ENCODE assay signal across 31 cellular contexts in the genomic region with DNA sequence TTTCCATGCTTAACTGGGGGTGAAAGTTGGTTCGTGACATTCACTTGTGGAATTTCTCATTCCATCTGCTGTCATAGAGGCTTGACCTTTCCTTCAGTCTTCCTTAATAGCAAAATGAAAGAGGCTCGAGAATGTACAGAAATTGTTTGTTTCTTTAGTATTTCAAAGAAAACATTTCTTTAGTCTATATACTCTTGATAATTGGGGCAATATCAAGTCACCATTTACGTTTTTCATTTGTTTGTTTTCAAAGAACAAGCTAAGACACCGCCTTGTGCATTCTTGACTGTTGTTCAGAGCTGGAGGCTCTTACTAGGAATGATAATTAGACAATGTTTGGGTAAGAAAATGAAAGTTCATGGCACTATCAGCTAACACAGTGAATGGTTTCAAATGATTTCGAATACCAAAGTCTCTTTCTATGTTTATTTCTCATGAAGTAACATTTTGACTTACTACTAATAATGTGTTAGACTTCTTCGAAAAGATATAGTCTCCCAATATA.
"Had no signal": no experiment of that assay in that cellular context is flagged by ENCODE, and none has a peak within 500 bp of the region (broad histone marks: within the 10 kb centered on the region; RNA-seq: fewer than 3 reads in every experiment).

No MANE protein-coding gene starts in this region.

- DNase-seq: activated B cell treated with CpG ODN at 0.5 μM for 24 hours; activated CD4-positive, alpha-beta memory T cell treated with anti-CD3 and anti-CD28 coated beads, Interleukin-2, amount 10 ng/mL, durations not matched to agents 7 days and 5 days; activated CD4-positive, alpha-beta T cell treated with anti-CD3 and anti-CD28 coated beads for 1 hour; activated CD4-positive, alpha-beta T cell treated with anti-CD3 and anti-CD28 coated beads for 48 hours; activated CD8-positive, alpha-beta memory T cell treated with anti-CD3 and anti-CD28 coated beads for 24 hours; activated CD8-positive, alpha-beta memory T cell treated with anti-CD3 and anti-CD28 coated beads, Interleukin-2, amount 10 ng/mL, durations not matched to agents 7 days and 5 days; activated CD8-positive, alpha-beta memory T cell treated with anti-CD3 and anti-CD28 coated beads, Interleukin-2, amount 50 U/mL, for 48 hours; activated effector memory CD4-positive, alpha-beta T cell treated with Interleukin-2 at 50 U/mL for 16 hours; activated naive CD4-positive, alpha-beta T cell treated with anti-CD3 and anti-CD28 coated beads, Interleukin-2, amount 10 ng/mL, durations not matched to agents 7 days and 5 days; activated T-cell treated with anti-CD3 and anti-CD28 coated beads, Interleukin-2, amount 50 U/mL, for 48 hours; anterior cingulate cortex; brain microvascular endothelial cell; central memory CD4-positive, alpha-beta T cell; Karpas-422; NCI-H1105 treated with DMSO at 0.1 percent for 48 hours; NCI-H1436; NCI-H1694; NCI-H1930; NCI-H2081 treated with DMSO at 0.1 percent for 48 hours; NCI-H226; NCI-H446 treated with DMSO at 0.1 percent for 48 hours; NCI-H524 treated with DMSO at 0.1 percent for 48 hours; Peyer's patch; SIG-M5; T-cell; T-helper 17 cell; T-helper 9 cell had no signal

- H3K27me3 ChIP-seq: brain microvascular endothelial cell, Peyer's patch had no signal

- H3K4me1 ChIP-seq: Peyer's patch had no signal

- H3K4me3 ChIP-seq: Peyer's patch had no signal

- H3K27ac ChIP-seq: brain microvascular endothelial cell, Peyer's patch, RWPE1, VCaP had no signal

- H3K36me3 ChIP-seq: brain microvascular endothelial cell, Peyer's patch had no signal

- ATAC-seq: activated CD8-positive, alpha-beta memory T cell treated with anti-CD3 and anti-CD28 coated beads, Interleukin-2, amount 10 ng/mL, durations not matched to agents 7 days and 5 days; Right ventricle myocardium inferior; SK-N-SH treated with all-trans-retinoic acid at 6 μM for 48 hours; T-cell; T-helper 17 cell had no signal

- H3K9me3 ChIP-seq: Peyer's patch had no signal
